In genomic region chr19:45187421-45188100, GRCh38 we compare ENCODE assay signal across 8 cellular contexts. TPM values are rescaled to one million over a fixed set of nuclear protein-coding genes. Genes with fewer than 3 reads are reported as not detected.
DNase-seq lines count a peak whose midpoint lies in the region; ATAC-seq, FAIRE-seq and TF ChIP-seq lines count a peak whose summit lies in the region.
"Had no signal": no experiment of that assay in that cellular context is flagged by ENCODE, and none has a peak within 500 bp of the region (broad histone marks: within the 10 kb centered on the region; RNA-seq: fewer than 3 reads in every experiment).

No MANE protein-coding gene starts in this region.

- no peaks in the 10 kb centered on the region for H3K36me3 ChIP-seq in endothelial cell of umbilical vein (ENCODE audit: control insufficient read depth in 2 of 2, extremely low read depth in 1 of 2, insufficient read depth in 2 of 2, low read length in 2 of 2)
- H3K36me3 ChIP-seq in thoracic aorta: no peaks in the 10 kb centered on the region
- H3K36me3 ChIP-seq: SJSA1 had no signal

- in situ Hi-C loops in G401 (cut with HindIII; ENCODE audit: low sequenced_read_pairs): no loop called here

- ATAC-seq in thoracic aorta (ENCODE audit: insufficient number of reproducible peaks, low FRiP score, low read depth): no peak
- ATAC-seq in HG03439 (IDR thresholded peaks at IDR 0.05; ENCODE audit: unreplicated experiment): no peak

- no peak overlapping the region for H3K9ac ChIP-seq in endothelial cell of umbilical vein (replicated peaks; ENCODE audit: extremely low read depth, insufficient read depth, low read length)

- dilution Hi-C loops in endothelial cell of umbilical vein (cut with MboI; ENCODE audit: extremely low pct_ligation_motif_present, low sequenced_read_pairs): no loop called here

- POLR2A ChIA-PET in endothelial cell of umbilical vein (lab: Charles Lee): no interaction called here

- BruUV-seq in endothelial cell of umbilical vein (replicated peaks; lab: Mats Ljungman, UMichigan): no TSS peak

- H3K4me3 ChIP-seq in endothelial cell of umbilical vein (replicated peaks in 1 of 3; ENCODE audit: insufficient read depth in 1 of 3, low read depth in 1 of 3, low read length in 3 of 3) (no peak overlapping the region), thoracic aorta (no peak overlapping the region)
- H3K4me3 ChIP-seq: SJSA1 had no signal

- peak; percentile 87 for FAIRE-seq in endothelial cell of umbilical vein (lab: Jason Lieb, UNC)

- CTCF ChIA-PET in endothelial cell of umbilical vein (lab: Charles Lee): interaction anchor here (0.9 to 2.5 kb wide), 5 partner anchors 9 to 128 kb away, joined by 4 to 14 read pairs (median 8); partner anchors contain the start of genes BLOC1S3, NKPD1 and TRAPPC6A

- no peak overlapping the region for H2AFZ ChIP-seq in endothelial cell of umbilical vein (ENCODE audit: low read depth, low read length)

- no peaks in the 10 kb centered on the region for H3K9me1 ChIP-seq in endothelial cell of umbilical vein (replicated peaks; ENCODE audit: control insufficient read depth, extremely low read depth, insufficient read depth, low read length)

- H3K4me1 ChIP-seq in endothelial cell of umbilical vein (ENCODE audit: control insufficient read depth, extremely low read depth, insufficient read depth, low read length): no peaks in the 10 kb centered on the region
- no peaks in the 10 kb centered on the region for H3K4me1 ChIP-seq in thoracic aorta (ENCODE audit: control insufficient read depth in 1 of 2, low read depth in 2 of 2)
- H3K4me1 ChIP-seq: SJSA1 had no signal

- TF ChIP-seq CTCF in endothelial cell of umbilical vein (IDR thresholded peaks at IDR 0.05; ENCODE audit: extremely low read depth in 1 of 2, insufficient read depth in 1 of 2, low read depth in 1 of 2, low read length in 2 of 2) (peak; percentile 53 to 61), thoracic aorta (IDR thresholded peaks at IDR 0.05) (peak; percentile 20)

- no peaks in the 10 kb centered on the region for H4K20me1 ChIP-seq in endothelial cell of umbilical vein (replicated peaks; ENCODE audit: control insufficient read depth, extremely low read depth, insufficient read depth, low read length)

- no peak overlapping the region for H3K4me2 ChIP-seq in endothelial cell of umbilical vein (ENCODE audit: insufficient read depth, low read length)

- intact Hi-C loops in endothelial cell of umbilical vein (cut with micrococcal nuclease): loop anchor here (1.0 to 5.0 kb wide), 2 partner anchors 25 to 150 kb away; no protein-coding TSS in a partner anchor

- H3K27ac ChIP-seq in endothelial cell of umbilical vein (ENCODE audit: insufficient read depth, low read depth, low read length) (no peak overlapping the region), thoracic aorta (no peak overlapping the region)
- H3K27ac ChIP-seq: SJSA1 had no signal

- no peak for TF ChIP-seq POLR2A in endothelial cell of umbilical vein (IDR thresholded peaks at IDR 0.05; ENCODE audit: low read depth, low read length)

- no peaks in the 10 kb centered on the region for H3K27me3 ChIP-seq in endothelial cell of umbilical vein (ENCODE audit: control insufficient read depth in 2 of 2, insufficient read depth in 2 of 2, low read length in 2 of 2)
- H3K27me3 ChIP-seq in thoracic aorta (replicated peaks; ENCODE audit: insufficient read depth): no peaks in the 10 kb centered on the region
- H3K27me3 ChIP-seq: SJSA1 had no signal

- H3K79me2 ChIP-seq in endothelial cell of umbilical vein (ENCODE audit: control insufficient read depth, insufficient read depth, low read length): no peaks in the 10 kb centered on the region

- DNase-seq in G401 (ENCODE audit: low spot score): peak; percentile 64
- peak; percentile 57 for DNase-seq in NCI-H2029 (lab: John Stamatoyannopoulos, UW)
- DNase-seq in endothelial cell of umbilical vein (ENCODE audit: low read depth, low spot score): no peak
- DNase-seq in thoracic aorta (ENCODE audit: low spot score): no peak
- no peak for DNase-seq in OCI-M2 (lab: John Stamatoyannopoulos, UW; ENCODE audit: unreplicated experiment)

- H3K9me3 ChIP-seq in endothelial cell of umbilical vein (replicated peaks; ENCODE audit: control insufficient read depth, insufficient read depth, low read length): no peaks in the 10 kb centered on the region
- no peaks in the 10 kb centered on the region for H3K9me3 ChIP-seq in thoracic aorta
- H3K9me3 ChIP-seq: SJSA1 had no signal

TF ChIP-seq in endothelial cell of umbilical vein, 7 proteins besides CTCF, POLR2A, EP300 and RAD21:
- TF ChIP-seq EZH2 (IDR thresholded peaks at IDR 0.05; ENCODE audit: borderline replicate concordance, low read depth, low read length, severe bottlenecking) (no peak), POLR2AphosphoS5 (IDR thresholded peaks at IDR 0.05; ENCODE audit: insufficient read depth, low read depth, low read length) (no peak), JUN (IDR thresholded peaks at IDR 0.05; ENCODE audit: borderline replicate concordance, insufficient read depth, insufficient read length, low read depth) (no peak), FOS (IDR thresholded peaks at IDR 0.05; ENCODE audit: borderline replicate concordance, insufficient read depth, low read length) (no peak), MAX (IDR thresholded peaks at IDR 0.05; ENCODE audit: insufficient read depth, insufficient read length) (no peak), GATA2 (IDR thresholded peaks at IDR 0.05; ENCODE audit: insufficient read depth, insufficient read length, low read depth, low read length) (no peak), MYC (IDR thresholded peaks at IDR 0.05; ENCODE audit: low read depth, low read length) (no peak)

RNA-seq across cellular contexts. Expression of gene BLOC1S3, which starts 9.0 kb away (rescaled TPM):
- 9.0 and 14.7 TPM in 2 replicates for total RNA-seq in G401 (2014; rRNA removed; shearing (Covaris generic))
- total RNA-seq in endothelial cell of umbilical vein (11.7 and 17.4 TPM in 2 replicates), thoracic aorta (10 to 100 TPM; 20.7 to 21.4 TPM)
- 13.6 and 13.8 TPM in 2 replicates for polyA plus RNA-seq in endothelial cell of umbilical vein
- polyA plus RNA-seq in endothelial cell of umbilical vein (2011; cell fraction: cytosol; rRNA removed): 5.6 and 6.2 TPM in 2 replicates
- polyA plus RNA-seq in endothelial cell of umbilical vein (2011; cell fraction: nucleus; rRNA removed): 4.0 and 4.1 TPM in 2 replicates
- polyA plus RNA-seq in endothelial cell of umbilical vein (2012): 7.0 and 9.0 TPM in 2 replicates
- polyA minus RNA-seq in endothelial cell of umbilical vein: 12.8 and 14.4 TPM in 2 replicates
- 5.1 TPM for polyA minus RNA-seq in endothelial cell of umbilical vein (2011; cell fraction: cytosol; rRNA and poly(A)+ RNA removed)
- polyA minus RNA-seq in endothelial cell of umbilical vein (2011; cell fraction: nucleus; rRNA and poly(A)+ RNA removed): 2.8 and 4.6 TPM in 2 replicates

RNA-seq across cellular contexts. Expression of gene TRAPPC6A, which starts 9.5 kb away (rescaled TPM):
- 38.4 and 52.9 TPM in 2 replicates for total RNA-seq in G401 (2014; rRNA removed; shearing (Covaris generic))
- total RNA-seq in endothelial cell of umbilical vein: 12.6 and 18.1 TPM in 2 replicates
- 45.4 and 46.6 TPM in 2 replicates for polyA plus RNA-seq in endothelial cell of umbilical vein
- 27.9 and 33.7 TPM in 2 replicates for polyA plus RNA-seq in endothelial cell of umbilical vein (2011; cell fraction: cytosol; rRNA removed)
- polyA plus RNA-seq in endothelial cell of umbilical vein (2011; cell fraction: nucleus; rRNA removed): 10.1 and 11.3 TPM in 2 replicates
- 13.5 and 28.7 TPM in 2 replicates for polyA plus RNA-seq in endothelial cell of umbilical vein (2012)
- 3.4 and 5.6 TPM in 2 replicates for polyA minus RNA-seq in endothelial cell of umbilical vein
- 1.8 TPM for polyA minus RNA-seq in endothelial cell of umbilical vein (2011; cell fraction: cytosol; rRNA and poly(A)+ RNA removed)
- polyA minus RNA-seq in endothelial cell of umbilical vein (2011; cell fraction: nucleus; rRNA and poly(A)+ RNA removed): 0.96 TPM in 2 replicates
- total RNA-seq in thoracic aorta: 1 to 10 TPM; 6.6 to 8.3 TPM

RNA-seq across cellular contexts. Expression of gene NKPD1, which starts 26.8 kb away (rescaled TPM):
- 0.31 TPM in 1 of 2 replicates, not detected in the other for total RNA-seq in G401 (2014; rRNA removed; shearing (Covaris generic))
- total RNA-seq in endothelial cell of umbilical vein (not detected in 2 replicates), thoracic aorta (under 1 TPM; 0.49 to 0.81 TPM)
- 0.04 and 0.05 TPM in 2 replicates for polyA plus RNA-seq in endothelial cell of umbilical vein
- 0.03 and 0.04 TPM in 2 replicates for polyA plus RNA-seq in endothelial cell of umbilical vein (2011; cell fraction: cytosol; rRNA removed)
- 0.12 and 0.28 TPM in 2 replicates for polyA plus RNA-seq in endothelial cell of umbilical vein (2011; cell fraction: nucleus; rRNA removed)
- 0.07 TPM in 2 replicates for polyA plus RNA-seq in endothelial cell of umbilical vein (2012)
- 0.08 and 0.12 TPM in 2 replicates for polyA minus RNA-seq in endothelial cell of umbilical vein
- not detected for polyA minus RNA-seq in endothelial cell of umbilical vein (2011; cell fraction: cytosol; rRNA and poly(A)+ RNA removed)
- 0.14 and 0.19 TPM in 2 replicates for polyA minus RNA-seq in endothelial cell of umbilical vein (2011; cell fraction: nucleus; rRNA and poly(A)+ RNA removed)
- total RNA-seq: SJSA1, skeletal muscle tissue had no signal

RNA-seq across cellular contexts. Expression of gene EXOC3L2, which starts 57.6 kb away (rescaled TPM):
- not detected in 2 replicates for total RNA-seq in G401 (2014; rRNA removed; shearing (Covaris generic))
- total RNA-seq in endothelial cell of umbilical vein (0.66 and 1.2 TPM in 2 replicates), thoracic aorta (1 to 10 TPM; 2.2 to 2.4 TPM)
- polyA plus RNA-seq in endothelial cell of umbilical vein: 1.7 and 1.8 TPM in 2 replicates
- 1.1 and 1.2 TPM in 2 replicates for polyA plus RNA-seq in endothelial cell of umbilical vein (2011; cell fraction: cytosol; rRNA removed)
- polyA plus RNA-seq in endothelial cell of umbilical vein (2011; cell fraction: nucleus; rRNA removed): 1.1 and 1.6 TPM in 2 replicates
- 0.08 and 0.23 TPM in 2 replicates for polyA plus RNA-seq in endothelial cell of umbilical vein (2012)
- polyA minus RNA-seq in endothelial cell of umbilical vein: 0.62 and 1.00 TPM in 2 replicates
- not detected for polyA minus RNA-seq in endothelial cell of umbilical vein (2011; cell fraction: cytosol; rRNA and poly(A)+ RNA removed)
- 0.43 TPM in 2 replicates for polyA minus RNA-seq in endothelial cell of umbilical vein (2011; cell fraction: nucleus; rRNA and poly(A)+ RNA removed)

Comparison
In these comparisons a context has a peak if more than half of its experiments do, and no peak if none do; other contexts are left out.
1. DNase-seq: peak in G401 (single experiment) and NCI-H2029 (single experiment); none in endothelial cell of umbilical vein (single experiment), thoracic aorta (single experiment) and OCI-M2 (single experiment).